ENCODE assay signal across 23 cellular contexts in the genomic region with DNA sequence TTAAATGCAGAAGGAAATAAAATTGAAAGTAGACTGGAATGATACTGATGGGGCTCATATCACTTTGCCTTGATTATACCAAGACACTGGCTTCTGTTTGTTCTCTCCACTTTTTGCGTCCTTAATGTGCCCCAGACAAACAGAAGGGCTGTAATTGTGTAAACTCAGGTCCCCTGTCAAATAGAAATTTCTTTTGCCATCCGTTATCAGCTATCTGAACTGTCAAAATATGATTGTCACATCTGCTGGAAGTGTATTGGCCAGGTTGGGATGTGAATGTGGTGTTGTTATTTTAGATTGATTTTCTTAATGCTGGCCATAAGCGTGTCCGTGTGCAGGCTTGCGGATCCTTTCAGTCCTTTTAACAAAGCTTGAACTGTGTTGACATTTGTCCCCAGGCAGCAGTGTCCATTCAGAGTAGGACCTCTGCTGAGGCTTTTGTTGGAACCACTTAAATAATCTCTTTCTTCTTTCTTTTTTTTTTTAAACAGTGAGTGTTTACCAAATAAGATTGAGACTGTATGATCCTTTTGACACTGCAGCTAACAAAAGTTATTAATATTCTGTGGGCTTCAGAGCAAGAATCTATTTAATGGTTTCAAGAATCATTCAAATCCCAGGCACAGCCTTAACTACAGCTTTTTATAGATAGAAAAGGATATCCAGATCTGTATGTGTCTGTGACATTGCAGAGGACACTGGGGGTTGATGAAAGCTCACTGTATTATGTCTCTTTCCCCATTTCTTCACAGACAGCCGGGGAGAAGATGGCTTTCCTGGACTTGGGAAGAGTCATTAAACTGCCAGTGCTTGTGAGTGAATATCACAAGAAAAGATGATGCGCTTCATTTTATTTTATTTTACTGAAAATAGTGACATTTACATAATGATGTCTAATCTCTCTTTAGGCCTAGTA.
DNase-seq lines count a peak whose midpoint lies in the region; TF ChIP-seq lines count a peak whose summit lies in the region.
"Had no signal": no experiment of that assay in that cellular context is flagged by ENCODE, and none has a peak within 500 bp of the region (broad histone marks: within the 10 kb centered on the region; RNA-seq: fewer than 3 reads in every experiment).

No MANE protein-coding gene starts in this region.

- H3K36me3 ChIP-seq in ectodermal cell (ENCODE audit: control insufficient read depth, insufficient read depth, low read length): no peaks in the 10 kb centered on the region
- H3K36me3 ChIP-seq: BLaER1, SJCRH30, upper lobe of left lung had no signal

- peak; percentile 70 for DNase-seq in NCI-H748 (lab: John Stamatoyannopoulos, UW; ENCODE audit: unreplicated experiment)
- no peak for DNase-seq in NCI-H748 treated with DMSO at 0.1 percent for 48 hours (lab: John Stamatoyannopoulos, UW)
- DNase-seq in nephron progenitor cell: no peak
- no peak for DNase-seq in type B pancreatic cell (ENCODE audit: extremely low spot score, unreplicated experiment)
- DNase-seq in mesenteric fat pad (ENCODE audit: low spot score): no peak
- DNase-seq in ACHN: no peak
- DNase-seq in HEK293T (ENCODE audit: extremely low spot score): no peak
- DNase-seq: activated CD4-positive, CD25-positive, alpha-beta regulatory T cell; activated CD8-positive, alpha-beta T cell treated with anti-CD3 and anti-CD28 coated beads for 36 hours; activated naive CD4-positive, alpha-beta T cell treated with anti-CD3 and anti-CD28 coated beads, Interleukin-2, amount 10 ng/mL, durations not matched to agents 7 days and 5 days; activated T-cell treated with anti-CD3 and anti-CD28 coated beads, Interleukin-2, amount 50 U/mL, for 24 hours; aorta; GDM1; KG1; mammary epithelial cell; natural killer cell; NCI-H2107; NCI-H524 treated with DMSO at 0.1 percent for 48 hours; SJCRH30; stimulated activated CD4-positive, alpha-beta T cell treated with anti-CD3 and anti-CD28 coated beads, Interleukin-12 subunit alpha, Interleukin-12 subunit beta, amount 100 ng/mL, for 4 hours; upper lobe of left lung had no signal

- POLR2A ChIA-PET in HEK293T (lab: Yijun Ruan, JAX): interaction anchor here (1.0 kb wide), 1 partner anchor 9 kb away, joined by 3 read pairs; no protein-coding TSS in a partner anchor

- H3K9me3 Mint-ChIP-seq in nephron progenitor cell: no peaks in the 10 kb centered on the region
- H3K9me3 Mint-ChIP-seq in type B pancreatic cell: no peaks in the 10 kb centered on the region
- H3K9me3 Mint-ChIP-seq: activated CD8-positive, alpha-beta T cell treated with anti-CD3 and anti-CD28 coated beads for 36 hours; activated naive CD4-positive, alpha-beta T cell treated with anti-CD3 and anti-CD28 coated beads, Interleukin-2, amount 10 ng/mL, durations not matched to agents 7 days and 5 days; activated T-cell treated with anti-CD3 and anti-CD28 coated beads, Interleukin-2, amount 50 U/mL, for 24 hours; natural killer cell had no signal

- no peaks in the 10 kb centered on the region for H3K27me3 ChIP-seq in ectodermal cell (ENCODE audit: control insufficient read depth, insufficient read depth, low read length, poor library complexity, severe bottlenecking)
- H3K27me3 ChIP-seq: BLaER1, SJCRH30, upper lobe of left lung had no signal

- CTCF ChIA-PET in HEK293T (lab: Yijun Ruan, JAX): no interaction called here

- H3K4me3 Mint-ChIP-seq in nephron progenitor cell: peak overlapping the region; percentile 12
- peak overlapping the region; percentile 39 for H3K4me3 Mint-ChIP-seq in type B pancreatic cell
- H3K4me3 Mint-ChIP-seq: activated CD8-positive, alpha-beta T cell treated with anti-CD3 and anti-CD28 coated beads for 36 hours; activated naive CD4-positive, alpha-beta T cell treated with anti-CD3 and anti-CD28 coated beads, Interleukin-2, amount 10 ng/mL, durations not matched to agents 7 days and 5 days; activated T-cell treated with anti-CD3 and anti-CD28 coated beads, Interleukin-2, amount 50 U/mL, for 24 hours; natural killer cell had no signal

- peaks cover 50% of the 10 kb centered on the region for H3K4me1 ChIP-seq in ectodermal cell (ENCODE audit: control insufficient read depth, insufficient read depth, low read length)
- H3K4me1 ChIP-seq: SJCRH30, upper lobe of left lung had no signal

- peaks cover 4% of the 10 kb centered on the region for H3K27me3 Mint-ChIP-seq in nephron progenitor cell (ENCODE audit: low read depth, poor library complexity)
- H3K27me3 Mint-ChIP-seq in type B pancreatic cell: peaks cover 6% of the 10 kb centered on the region
- H3K27me3 Mint-ChIP-seq: activated naive CD4-positive, alpha-beta T cell treated with anti-CD3 and anti-CD28 coated beads, Interleukin-2, amount 10 ng/mL, durations not matched to agents 7 days and 5 days had no signal

- no peak for TF ChIP-seq CTCF in nephron progenitor cell (IDR thresholded peaks at IDR 0.05)
- TF ChIP-seq CTCF in type B pancreatic cell (conservative IDR thresholded peaks at IDR 0.05): no peak

- H3K27ac Mint-ChIP-seq in nephron progenitor cell: peak overlapping the region; percentile 25
- H3K27ac Mint-ChIP-seq in type B pancreatic cell: peak overlapping the region; percentile 64
- H3K27ac Mint-ChIP-seq: activated CD8-positive, alpha-beta T cell treated with anti-CD3 and anti-CD28 coated beads for 36 hours; activated naive CD4-positive, alpha-beta T cell treated with anti-CD3 and anti-CD28 coated beads, Interleukin-2, amount 10 ng/mL, durations not matched to agents 7 days and 5 days; activated T-cell treated with anti-CD3 and anti-CD28 coated beads, Interleukin-2, amount 50 U/mL, for 24 hours; natural killer cell had no signal

- 40 to 49% methylated on average over 5 to 7 of the region's 7 CpGs for WGBS in ectodermal cell, 2 experiments

- no peak overlapping the region for H3K4me3 ChIP-seq in ectodermal cell (ENCODE audit: insufficient read depth, low read depth, low read length)
- H3K4me3 ChIP-seq: BLaER1, SJCRH30, upper lobe of left lung had no signal

- H3K36me3 Mint-ChIP-seq in nephron progenitor cell (ENCODE audit: low read depth) (no peaks in the 10 kb centered on the region), type B pancreatic cell (no peaks in the 10 kb centered on the region)
- H3K36me3 Mint-ChIP-seq: activated naive CD4-positive, alpha-beta T cell treated with anti-CD3 and anti-CD28 coated beads, Interleukin-2, amount 10 ng/mL, durations not matched to agents 7 days and 5 days; natural killer cell had no signal

- H3K27ac ChIP-seq in ectodermal cell (ENCODE audit: insufficient read depth, low read depth, low read length, poor library complexity, severe bottlenecking): peak overlapping the region; percentile 77
- H3K27ac ChIP-seq: BLaER1, SJCRH30, upper lobe of left lung had no signal

- in situ Hi-C loops in ACHN (cut with HindIII; ENCODE audit: low pct_ligation_motif_present, low pct_unique_long_range_greater_than_20kb, low sequenced_read_pairs): no loop called here

- no peaks in the 10 kb centered on the region for H3K9me3 ChIP-seq in ectodermal cell (ENCODE audit: control insufficient read depth, low read length)
- H3K9me3 ChIP-seq: BLaER1, SJCRH30, upper lobe of left lung had no signal

- H3K4me1 Mint-ChIP-seq in nephron progenitor cell (peaks cover 72% of the 10 kb centered on the region), type B pancreatic cell (ENCODE audit: unreplicated experiment) (peaks cover 46% of the 10 kb centered on the region)
- H3K4me1 Mint-ChIP-seq: activated naive CD4-positive, alpha-beta T cell treated with anti-CD3 and anti-CD28 coated beads, Interleukin-2, amount 10 ng/mL, durations not matched to agents 7 days and 5 days had no signal

TF ChIP-seq in HEK293T, 16 proteins besides CTCF, POLR2A, EP300 and RAD21:
- TF ChIP-seq ARNT (IDR thresholded peaks at IDR 0.05) (no peak), TARDBP (IDR thresholded peaks at IDR 0.05) (no peak), SP1 (IDR thresholded peaks at IDR 0.05) (no peak), ZNF384 (IDR thresholded peaks at IDR 0.05) (no peak)
TF ChIP-seq in HEK293T: peak in this region for 0.
